Comparison of ENCODE assay signal across 13 cellular contexts in the genomic region with DNA sequence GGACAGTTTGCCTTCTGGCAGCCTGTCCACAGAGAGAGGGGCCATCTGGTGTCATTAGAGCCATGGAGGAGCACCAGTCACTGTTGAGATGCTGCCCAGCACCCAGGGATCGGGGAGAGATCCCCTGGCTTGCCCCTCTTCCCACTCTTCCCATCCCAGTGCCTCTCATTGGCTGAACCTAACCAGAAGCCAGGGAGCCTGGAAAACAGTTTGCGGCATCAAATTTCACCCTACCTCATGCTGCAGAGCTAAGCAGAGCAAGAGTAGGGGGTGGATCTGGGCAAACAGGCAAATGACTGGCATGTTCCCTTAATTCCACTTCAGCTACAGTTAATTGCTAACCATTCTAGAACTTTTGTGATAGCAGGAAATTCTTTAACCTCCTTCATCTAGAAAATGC. TPM values are rescaled to one million over a fixed set of nuclear protein-coding genes. Genes with fewer than 3 reads are reported as not detected.
DNase-seq lines count a peak whose midpoint lies in the region; ATAC-seq and FAIRE-seq lines count a peak whose summit lies in the region.
"Had no signal": no experiment of that assay in that cellular context is flagged by ENCODE, and none has a peak within 500 bp of the region (broad histone marks: within the 10 kb centered on the region; RNA-seq: fewer than 3 reads in every experiment).

No MANE protein-coding gene starts in this region.

- ATAC-seq in HG02610 (IDR thresholded peaks at IDR 0.05; ENCODE audit: unreplicated experiment) (no peak), HG03520 (IDR thresholded peaks at IDR 0.05; ENCODE audit: unreplicated experiment) (no peak)
- ATAC-seq: right lobe of liver, T-helper 17 cell had no signal

- peak overlapping the region in 6 of 8 donors; percentile 43 to 68 (median 63) for H3K27ac Mint-ChIP-seq in CD8-positive, alpha-beta memory T cell
- H3K27ac Mint-ChIP-seq: activated CD4-positive, alpha-beta memory T cell treated with anti-CD3 and anti-CD28 coated beads for 36 hours had no signal

- H3K36me3 Mint-ChIP-seq in CD8-positive, alpha-beta memory T cell: peaks cover 0 to 35% (median 2%) of the 10 kb centered on the region in 3 donors

- peaks cover 77% of the 10 kb centered on the region for H3K4me1 ChIP-seq in CD8-positive, alpha-beta memory T cell (ENCODE audit: insufficient read depth, low read length)
- H3K4me1 ChIP-seq: right lobe of liver had no signal

- H3K27me3 ChIP-seq in CD8-positive, alpha-beta memory T cell (ENCODE audit: insufficient read depth, low read length, poor library complexity, severe bottlenecking): no peaks in the 10 kb centered on the region
- H3K27me3 ChIP-seq: right lobe of liver had no signal

- H3K4me3 Mint-ChIP-seq in CD8-positive, alpha-beta memory T cell: peak overlapping the region in 1 of 7 donors; percentile 6
- H3K4me3 Mint-ChIP-seq: activated CD4-positive, alpha-beta memory T cell treated with anti-CD3 and anti-CD28 coated beads for 36 hours; CD14-positive monocyte; T-helper 17 cell had no signal

- no peak overlapping the region for H3K4me3 ChIP-seq in CD8-positive, alpha-beta memory T cell (ENCODE audit: low read length)
- H3K4me3 ChIP-seq: right lobe of liver had no signal

- no peaks in the 10 kb centered on the region for H3K9me3 ChIP-seq in CD8-positive, alpha-beta memory T cell (ENCODE audit: low read length)
- H3K9me3 ChIP-seq: right lobe of liver had no signal

- POLR2A ChIA-PET in CD8-positive, alpha-beta memory T cell (lab: Charles Lee): no interaction called here

- no peaks in the 10 kb centered on the region for H3K9me3 Mint-ChIP-seq in CD8-positive, alpha-beta memory T cell
- H3K9me3 Mint-ChIP-seq: activated CD4-positive, alpha-beta memory T cell treated with anti-CD3 and anti-CD28 coated beads for 36 hours had no signal

- no peak for FAIRE-seq in HTR-8/SVneo (lab: Jason Lieb, UNC)

- CTCF ChIA-PET in CD8-positive, alpha-beta memory T cell (lab: Charles Lee): interaction anchor here (1.0 to 2.6 kb wide), 2 partner anchors 10 kb away, joined by 3 to 8 read pairs; no protein-coding TSS in a partner anchor

- no peak for DNase-seq in CD8-positive, alpha-beta memory T cell
- DNase-seq in HTR-8/SVneo (ENCODE audit: insufficient read length, low spot score) (peak; percentile 30), NCI-H82 treated with DMSO at 0.1 percent for 48 hours (lab: John Stamatoyannopoulos, UW; ENCODE audit: unreplicated experiment) (peak; percentile 59), iris pigment epithelial cell (ENCODE audit: low read depth) (peak; percentile 56), ACHN (no peak)
- no peak for DNase-seq in activated naive CD4-positive, alpha-beta T cell treated with anti-CD3 and anti-CD28 coated beads, Interleukin-2, amount 50 U/mL, for 16 hours
- DNase-seq: activated CD4-positive, alpha-beta memory T cell treated with anti-CD3 and anti-CD28 coated beads for 36 hours; activated gamma-delta T cell; right lobe of liver; T-helper 17 cell had no signal

- H3K36me3 ChIP-seq in CD8-positive, alpha-beta memory T cell (ENCODE audit: insufficient read depth, low read length): no peaks in the 10 kb centered on the region
- H3K36me3 ChIP-seq: right lobe of liver had no signal

- H3K4me1 Mint-ChIP-seq in CD8-positive, alpha-beta memory T cell: peaks cover 84 to 97% (median 96%) of the 10 kb centered on the region in 3 donors

- in situ Hi-C loops in ACHN (cut with HindIII; ENCODE audit: low pct_ligation_motif_present, low pct_unique_long_range_greater_than_20kb, low sequenced_read_pairs): no loop called here

- no peaks in the 10 kb centered on the region for H3K27me3 Mint-ChIP-seq in CD8-positive, alpha-beta memory T cell
- H3K27me3 Mint-ChIP-seq: activated CD4-positive, alpha-beta memory T cell treated with anti-CD3 and anti-CD28 coated beads for 36 hours; T-helper 17 cell had no signal

- no peak overlapping the region for H3K27ac ChIP-seq in CD8-positive, alpha-beta memory T cell (ENCODE audit: low read depth, low read length)
- H3K27ac ChIP-seq: right lobe of liver had no signal

RNA-seq across cellular contexts. Expression of a gene that starts 19.1 kb away (rescaled TPM):
- 10 to 100 TPM; 30.7 to 33.7 TPM for total RNA-seq in CD8-positive, alpha-beta memory T cell
- polyA plus RNA-seq in CD8-positive, alpha-beta memory T cell: 38.3 TPM

Comparison
In these comparisons a context has a peak if more than half of its experiments do, and no peak if none do; other contexts are left out.
1. DNase-seq: peak in HTR-8/SVneo (single experiment), NCI-H82 treated with DMSO at 0.1 percent for 48 hours (single experiment) and iris pigment epithelial cell (single experiment); none in CD8-positive, alpha-beta memory T cell (0 of 5), ACHN (single experiment) and activated naive CD4-positive, alpha-beta T cell treated with anti-CD3 and anti-CD28 coated beads, Interleukin-2, amount 50 U/mL, for 16 hours (single experiment).